1 cellular context compared by ENCODE assay signal in genomic region chr2:145807978-145808377, GRCh38.
TF ChIP-seq lines count a peak whose summit lies in the region.

No MANE protein-coding gene starts in this region.

TF ChIP-seq in IMR-90, 13 proteins besides CTCF, POLR2A, EP300 and RAD21:
- TF ChIP-seq RCOR1 (IDR thresholded peaks at IDR 0.05; ENCODE audit: insufficient replicate concordance, low read length) (no peak), CEBPB (IDR thresholded peaks at IDR 0.05; ENCODE audit: low read depth, low read length) (no peak), FOS (IDR thresholded peaks at IDR 0.05; ENCODE audit: low read depth, low read length) (no peak), MAZ (IDR thresholded peaks at IDR 0.05; ENCODE audit: borderline replicate concordance, low read depth, low read length) (no peak), CHD1 (IDR thresholded peaks at IDR 0.05; ENCODE audit: low read depth, low read length) (no peak), RFX5 (IDR thresholded peaks at IDR 0.05; ENCODE audit: low read depth, low read length) (no peak), SMC3 (IDR thresholded peaks at IDR 0.05; ENCODE audit: low read depth, low read length) (no peak), MAFK (IDR thresholded peaks at IDR 0.05; ENCODE audit: low read depth, low read length) (no peak), NFE2L2 (IDR thresholded peaks at IDR 0.05; ENCODE audit: low read depth, low read length) (no peak), BHLHE40 (IDR thresholded peaks at IDR 0.05; ENCODE audit: low read depth, low read length) (no peak), ELK1 (IDR thresholded peaks at IDR 0.05; ENCODE audit: borderline replicate concordance, low read depth, low read length) (no peak)
